In the genomic region with DNA sequence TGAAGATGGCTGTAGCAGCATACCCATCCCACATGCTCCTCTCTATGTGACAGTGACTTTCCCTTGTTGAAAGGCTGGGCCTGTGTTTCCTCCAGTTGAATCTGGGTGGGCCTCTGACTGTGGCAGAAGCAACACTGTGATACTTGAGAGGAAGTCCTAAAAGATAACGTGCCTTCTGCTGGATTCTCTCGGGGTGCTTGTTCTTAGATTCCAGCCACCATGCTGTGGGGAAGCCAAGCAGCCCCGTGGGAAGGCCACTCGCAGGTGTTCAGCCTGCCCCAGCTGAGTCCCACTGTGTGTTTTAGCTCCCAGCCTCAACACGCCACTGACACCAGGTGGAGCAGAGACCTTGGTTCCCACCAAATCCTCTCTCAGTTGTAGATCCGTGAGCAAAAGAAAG, we compare ENCODE assay signal across 22 cellular contexts. TPM values are rescaled to one million over a fixed set of nuclear protein-coding genes. Genes with fewer than 3 reads are reported as not detected.
A peak's percentile ranks its signal among the peaks of the same experiment; 100 is the strongest.
DNase-seq lines count a peak whose midpoint lies in the region; ATAC-seq and TF ChIP-seq lines count a peak whose summit lies in the region.
"Had no signal": no experiment of that assay in that cellular context is flagged by ENCODE, and none has a peak within 500 bp of the region (broad histone marks: within the 10 kb centered on the region; RNA-seq: fewer than 3 reads in every experiment).

No MANE protein-coding gene starts in this region.

- H3K36me3 Mint-ChIP-seq in H9 (ENCODE audit: insufficient read depth in 1 of 3, low read depth in 3 of 3): peaks cover 0 to 22% (median 15%) of the 10 kb centered on the region in 3 experiments; a peak in 4 of 7 replicates
- H3K36me3 Mint-ChIP-seq in activated B cell treated with CpG ODN at 0.5 μM for 24 hours (ENCODE audit: low read depth): peaks cover 68% of the 10 kb centered on the region
- H3K36me3 Mint-ChIP-seq in activated naive CD4-positive, alpha-beta T cell treated with anti-CD3 and anti-CD28 coated beads, Interleukin-2, amount 10 ng/mL, durations not matched to agents 7 days and 5 days: peaks cover 23% of the 10 kb centered on the region

- H2BK5ac ChIP-seq in H9 (ENCODE audit: insufficient read length, low read length) (no peak overlapping the region), mesendoderm (ENCODE audit: low read length) (no peak overlapping the region)

- intact Hi-C loops in activated B cell treated with CpG ODN at 0.5 μM for 24 hours (cut with micrococcal nuclease): no loop called here

- peak; percentile 12 for DNase-seq in NCI-H82 (lab: John Stamatoyannopoulos, UW)
- no peak for DNase-seq in NCI-H82 treated with DMSO at 0.1 percent for 48 hours (lab: John Stamatoyannopoulos, UW; ENCODE audit: unreplicated experiment)
- DNase-seq in H9: no peak
- no peak for DNase-seq in activated B cell treated with CpG ODN at 0.5 μM for 24 hours
- peak; percentile 14 for DNase-seq in mesendoderm
- DNase-seq in activated naive CD4-positive, alpha-beta T cell treated with anti-CD3 and anti-CD28 coated beads, Interleukin-2, amount 10 ng/mL, durations not matched to agents 7 days and 5 days: no peak
- DNase-seq: activated CD4-positive, alpha-beta memory T cell treated with anti-CD3 and anti-CD28 coated beads, Interleukin-2, amount 10 ng/mL, durations not matched to agents 7 days and 5 days; BE2C; dermis blood vessel endothelial cell; DMS 273 treated with DMSO at 0.1 percent for 48 hours; foreskin melanocyte; H7; left cardiac atrium; NCI-H2029; NCI-H510A treated with DMSO at 0.1 percent for 48 hours; substantia nigra had no signal

- H3K27ac ChIP-seq in H9 (ENCODE audit: insufficient read length, low read depth, low read length) (no peak overlapping the region), mesendoderm (ENCODE audit: low read depth, low read length) (no peak overlapping the region)
- H3K27ac ChIP-seq: neutrophil, vagina, VCaP had no signal

- H3K36me3 ChIP-seq in mesendoderm (ENCODE audit: control insufficient read depth, insufficient read depth, low read length): peaks cover 3% of the 10 kb centered on the region

- POLR2A ChIA-PET in activated B cell treated with CpG ODN at 0.5 μM for 24 hours (lab: Charles Lee): interaction anchor here (0.7 kb wide), 1 partner anchor 15 kb away, joined by 3 read pairs; no protein-coding TSS in a partner anchor

- H3K9ac ChIP-seq in H9 (ENCODE audit: extremely low read depth, insufficient read length, low read length): no peak overlapping the region
- no peak overlapping the region for H3K9ac ChIP-seq in mesendoderm (ENCODE audit: low read length)

- no peak overlapping the region for H3T11ph ChIP-seq in H9 (ENCODE audit: low read length)

- no peak overlapping the region for H3K23ac ChIP-seq in H9 (ENCODE audit: insufficient read length, low read depth, low read length)
- no peak overlapping the region for H3K23ac ChIP-seq in mesendoderm (ENCODE audit: low read length)

- H3K4me3 ChIP-seq in mesendoderm (ENCODE audit: low read length): no peak overlapping the region
- H3K4me3 ChIP-seq: vagina had no signal

- no peak overlapping the region for H4K5ac ChIP-seq in H9 (ENCODE audit: insufficient read length, low read depth, low read length)
- H4K5ac ChIP-seq in mesendoderm (ENCODE audit: low read length): no peak overlapping the region

- ATAC-seq in activated B cell treated with CpG ODN at 0.5 μM for 24 hours (ENCODE audit: low read depth): no peak
- ATAC-seq in GM21737 (IDR thresholded peaks at IDR 0.05; ENCODE audit: unreplicated experiment): no peak
- no peak for ATAC-seq in GM21515 (IDR thresholded peaks at IDR 0.05; ENCODE audit: unreplicated experiment)
- ATAC-seq: left cardiac atrium had no signal

- H4K8ac ChIP-seq in H9 (replicated peaks; ENCODE audit: insufficient read length, low read depth, low read length) (no peak overlapping the region), mesendoderm (ENCODE audit: low read depth, low read length) (no peak overlapping the region)

- no peak overlapping the region for H2BK12ac ChIP-seq in H9 (ENCODE audit: insufficient read length, low read depth, low read length)

- H3K4me3 Mint-ChIP-seq in H9 (no peak overlapping the region), activated B cell treated with CpG ODN at 0.5 μM for 24 hours (no peak overlapping the region)
- H3K4me3 Mint-ChIP-seq in activated naive CD4-positive, alpha-beta T cell treated with anti-CD3 and anti-CD28 coated beads, Interleukin-2, amount 10 ng/mL, durations not matched to agents 7 days and 5 days: no peak overlapping the region
- H3K4me3 Mint-ChIP-seq: activated CD4-positive, alpha-beta memory T cell treated with anti-CD3 and anti-CD28 coated beads, Interleukin-2, amount 10 ng/mL, durations not matched to agents 7 days and 5 days; IgD-negative memory B cell had no signal

- no peak overlapping the region for H4K91ac ChIP-seq in H9 (ENCODE audit: insufficient read length, low read depth, low read length)

- no peak overlapping the region for H2AFZ ChIP-seq in H9 (ENCODE audit: low read length)

- WGBS in H9 (ENCODE audit: extremely low coverage, insufficient read length, low lambda C conversion rate): no CpG with 5 or more reads among the region's 6 CpGs
- WGBS in mesendoderm (ENCODE audit: extremely low coverage, insufficient coverage, low lambda C conversion rate): no CpG with 5 or more reads among the region's 6 CpGs

- no peaks in the 10 kb centered on the region for H3K27me3 Mint-ChIP-seq in H9 (ENCODE audit: low read depth)
- H3K27me3 Mint-ChIP-seq in activated B cell treated with CpG ODN at 0.5 μM for 24 hours: no peaks in the 10 kb centered on the region
- no peaks in the 10 kb centered on the region for H3K27me3 Mint-ChIP-seq in activated naive CD4-positive, alpha-beta T cell treated with anti-CD3 and anti-CD28 coated beads, Interleukin-2, amount 10 ng/mL, durations not matched to agents 7 days and 5 days
- H3K27me3 Mint-ChIP-seq: activated CD4-positive, alpha-beta memory T cell treated with anti-CD3 and anti-CD28 coated beads, Interleukin-2, amount 10 ng/mL, durations not matched to agents 7 days and 5 days; IgD-negative memory B cell had no signal

- no peaks in the 10 kb centered on the region; the same call in 1 of the 2 replicates for H3K79me2 ChIP-seq in H9 (ENCODE audit: insufficient read depth, low read length)
- peaks cover 9% of the 10 kb centered on the region for H3K79me2 ChIP-seq in mesendoderm (ENCODE audit: control insufficient read depth, insufficient read depth, low read length)

- H3K9me3 Mint-ChIP-seq in H9 (no peaks in the 10 kb centered on the region), activated B cell treated with CpG ODN at 0.5 μM for 24 hours (no peaks in the 10 kb centered on the region)
- no peaks in the 10 kb centered on the region for H3K9me3 Mint-ChIP-seq in activated naive CD4-positive, alpha-beta T cell treated with anti-CD3 and anti-CD28 coated beads, Interleukin-2, amount 10 ng/mL, durations not matched to agents 7 days and 5 days
- H3K9me3 Mint-ChIP-seq: activated CD4-positive, alpha-beta memory T cell treated with anti-CD3 and anti-CD28 coated beads, Interleukin-2, amount 10 ng/mL, durations not matched to agents 7 days and 5 days; IgD-negative memory B cell had no signal

- H2AK5ac ChIP-seq in H9 (ENCODE audit: insufficient read length, low read length) (no peak overlapping the region), mesendoderm (ENCODE audit: low read length) (no peak overlapping the region)

- CTCF ChIA-PET in activated B cell treated with CpG ODN at 0.5 μM for 24 hours (lab: Charles Lee): no interaction called here
- CTCF ChIA-PET in activated naive CD4-positive, alpha-beta T cell treated with anti-CD3 and anti-CD28 coated beads, Interleukin-2, amount 10 ng/mL, durations not matched to agents 7 days and 5 days (lab: Charles Lee): interaction anchor here (0.7 kb wide), 1 partner anchor 107 kb away, joined by 4 read pairs; no protein-coding TSS in a partner anchor

- no peaks in the 10 kb centered on the region for H4K20me1 ChIP-seq in H9 (ENCODE audit: control insufficient read depth, insufficient read depth, insufficient read length)

- H3K56ac ChIP-seq in H9 (ENCODE audit: insufficient read length, low read depth, low read length) (no peak overlapping the region), mesendoderm (ENCODE audit: low read length) (no peak overlapping the region)

- H3K9me3 ChIP-seq in H9 (ENCODE audit: control insufficient read depth, low read depth, low read length): no peaks in the 10 kb centered on the region
- H3K9me3 ChIP-seq: BE2C, neutrophil, vagina had no signal

- no peak overlapping the region for H3K14ac ChIP-seq in H9 (ENCODE audit: insufficient read depth, low read length)

- TF ChIP-seq CTCF in H9 (conservative IDR thresholded peaks at IDR 0.05) (no peak), activated B cell treated with CpG ODN at 0.5 μM for 24 hours (IDR thresholded peaks at IDR 0.05) (no peak)

- H3K27ac Mint-ChIP-seq in H9: peak overlapping the region; percentile 68 to 81 (median 77); a peak in 5 of 7 replicates
- H3K27ac Mint-ChIP-seq in activated B cell treated with CpG ODN at 0.5 μM for 24 hours: peak overlapping the region; percentile 31
- no peak overlapping the region for H3K27ac Mint-ChIP-seq in activated naive CD4-positive, alpha-beta T cell treated with anti-CD3 and anti-CD28 coated beads, Interleukin-2, amount 10 ng/mL, durations not matched to agents 7 days and 5 days
- H3K27ac Mint-ChIP-seq: activated CD4-positive, alpha-beta memory T cell treated with anti-CD3 and anti-CD28 coated beads, Interleukin-2, amount 10 ng/mL, durations not matched to agents 7 days and 5 days; IgD-negative memory B cell had no signal

- H3K4me1 ChIP-seq in H9 (ENCODE audit: insufficient read depth, low read length) (no peaks in the 10 kb centered on the region), mesendoderm (ENCODE audit: control insufficient read depth, low read depth, low read length) (no peaks in the 10 kb centered on the region)
- H3K4me1 ChIP-seq: BE2C, vagina had no signal

- H2BK20ac ChIP-seq in H9 (ENCODE audit: low read depth, low read length, poor library complexity, severe bottlenecking): no peak overlapping the region

- H3K18ac ChIP-seq in H9 (ENCODE audit: insufficient read length, low read depth, low read length): no peak overlapping the region
- no peak overlapping the region for H3K18ac ChIP-seq in mesendoderm (ENCODE audit: low read length)

- H3K79me1 ChIP-seq in H9 (ENCODE audit: insufficient read depth, low read depth, low read length, poor library complexity, severe bottlenecking) (no peaks in the 10 kb centered on the region), mesendoderm (ENCODE audit: low read length) (peaks cover 8% of the 10 kb centered on the region)

- H2BK120ac ChIP-seq in H9 (ENCODE audit: low read depth, low read length, poor library complexity, severe bottlenecking): no peak overlapping the region
- no peak overlapping the region for H2BK120ac ChIP-seq in mesendoderm (ENCODE audit: low read depth, low read length)

- 0 out of 4 replicates have a peak, but pooled peaks cover 0 to 2% of the 10 kb centered on the region in 2 experiments for H3K4me1 Mint-ChIP-seq in H9
- peaks cover 7% of the 10 kb centered on the region for H3K4me1 Mint-ChIP-seq in activated B cell treated with CpG ODN at 0.5 μM for 24 hours
- peaks cover 8% of the 10 kb centered on the region for H3K4me1 Mint-ChIP-seq in activated naive CD4-positive, alpha-beta T cell treated with anti-CD3 and anti-CD28 coated beads, Interleukin-2, amount 10 ng/mL, durations not matched to agents 7 days and 5 days

- H2BK15ac ChIP-seq in H9 (ENCODE audit: low read depth, low read length) (no peak overlapping the region), mesendoderm (replicated peaks; ENCODE audit: low read depth) (no peak overlapping the region)

- H3K4me2 ChIP-seq in H9 (ENCODE audit: insufficient read depth, insufficient read length, low read length) (no peak overlapping the region), mesendoderm (ENCODE audit: low read length) (no peak overlapping the region)

- H3K4ac ChIP-seq in H9 (ENCODE audit: low read depth, low read length): no peak overlapping the region
- no peak overlapping the region for H3K4ac ChIP-seq in mesendoderm (ENCODE audit: low read depth, low read length)

- no peaks in the 10 kb centered on the region for H3K27me3 ChIP-seq in H9 (ENCODE audit: insufficient read depth, low read length)
- no peaks in the 10 kb centered on the region for H3K27me3 ChIP-seq in mesendoderm (ENCODE audit: insufficient read depth, low read length, poor library complexity)
- H3K27me3 ChIP-seq: BE2C, neutrophil, vagina had no signal

- no peaks in the 10 kb centered on the region for H3K23me2 ChIP-seq in H9 (ENCODE audit: insufficient read length, low read depth, low read length, poor library complexity, severe bottlenecking)

RNA-seq across cellular contexts. Expression of gene TRAPPC10, which starts 31.5 kb away (rescaled TPM):
- total RNA-seq in H9 (2021): 27.9 and 32.9 TPM in 2 replicates
- total RNA-seq in activated B cell treated with CpG ODN at 0.5 μM for 24 hours: 77.8 and 96.0 TPM in 2 replicates
- polyA plus RNA-seq in mesendoderm (2013, experiment 1 of 2): 21.4 TPM
- polyA plus RNA-seq in mesendoderm (2013, experiment 2 of 2): 19.9 TPM

Comparison
In these comparisons a context has a peak if more than half of its experiments do, and no peak if none do; other contexts are left out.
1. DNase-seq: peak in NCI-H82 (single experiment) and mesendoderm (single experiment); none in NCI-H82 treated with DMSO at 0.1 percent for 48 hours (single experiment), H9 (single experiment), activated B cell treated with CpG ODN at 0.5 μM for 24 hours (single experiment) and activated naive CD4-positive, alpha-beta T cell treated with anti-CD3 and anti-CD28 coated beads, Interleukin-2, amount 10 ng/mL, durations not matched to agents 7 days and 5 days (single experiment).